Comparison of ENCODE assay signal across 12 cellular contexts in genomic region chr17:28045304-28045703, GRCh38. TPM values are rescaled to one million over a fixed set of nuclear protein-coding genes. Genes with fewer than 3 reads are reported as not detected.
DNase-seq lines count a peak whose midpoint lies in the region; ATAC-seq and TF ChIP-seq lines count a peak whose summit lies in the region.
"Had no signal": no experiment of that assay in that cellular context is flagged by ENCODE, and none has a peak within 500 bp of the region (broad histone marks: within the 10 kb centered on the region; RNA-seq: fewer than 3 reads in every experiment).

No MANE protein-coding gene starts in this region.

- peaks cover 56% of the 10 kb centered on the region for H4K20me1 ChIP-seq in SK-N-SH (ENCODE audit: insufficient read depth)
- no peaks in the 10 kb centered on the region for H4K20me1 ChIP-seq in OCI-LY1 (ENCODE audit: insufficient read depth, low read length)
- peaks cover 15% of the 10 kb centered on the region for H4K20me1 ChIP-seq in hepatocyte (ENCODE audit: insufficient read depth, poor library complexity, severe bottlenecking)

- H3K27ac ChIP-seq in SK-N-SH (ENCODE audit: low read depth in 2 of 2, low read length in 1 of 2) (no peak overlapping the region), OCI-LY1 (ENCODE audit: low read depth, low read length, poor library complexity, severe bottlenecking) (peak overlapping the region; percentile 70), hepatocyte (no peak overlapping the region), vagina (no peak overlapping the region)
- H3K27ac ChIP-seq: thoracic aorta had no signal

- POLR2A ChIA-PET in SK-N-SH (lab: Yijun Ruan, JAX) = no interaction called here

- TF ChIP-seq EP300 in SK-N-SH (IDR thresholded peaks at IDR 0.05; ENCODE audit: borderline replicate concordance in 1 of 2, low read depth in 1 of 2, low read length in 1 of 2) = no peak

- H3K79me2 ChIP-seq in SK-N-SH (ENCODE audit: insufficient read depth) (peaks cover 85% of the 10 kb centered on the region), OCI-LY1 (ENCODE audit: insufficient read depth, low read length) (peaks cover 68% of the 10 kb centered on the region), hepatocyte (peaks cover 84% of the 10 kb centered on the region)

- CTCF ChIA-PET in SK-N-SH (lab: Yijun Ruan, JAX) = no interaction called here

- intact Hi-C loops in vagina (cut with DNase I) = no loop called here

- H3K4me2 ChIP-seq in SK-N-SH (peak overlapping the region; percentile 88), OCI-LY1 (ENCODE audit: low read length) (peak overlapping the region; percentile 70), hepatocyte (peak overlapping the region; percentile 95), skeletal muscle satellite cell (ENCODE audit: low read length) (peak overlapping the region; percentile 82)

- H3K9me3 ChIP-seq in SK-N-SH (no peaks in the 10 kb centered on the region), OCI-LY1 (ENCODE audit: low read length) (no peaks in the 10 kb centered on the region), hepatocyte (ENCODE audit: low read depth) (no peaks in the 10 kb centered on the region), skeletal muscle satellite cell (replicated peaks; ENCODE audit: low read length) (no peaks in the 10 kb centered on the region), vagina (no peaks in the 10 kb centered on the region)
- H3K9me3 ChIP-seq: thoracic aorta had no signal

- TF ChIP-seq RAD21 in SK-N-SH (IDR thresholded peaks at IDR 0.05; ENCODE audit: low read length) = no peak

- peaks cover 3% of the 10 kb centered on the region for H3F3A ChIP-seq in SK-N-SH (replicated peaks; ENCODE audit: insufficient read depth)
- H3F3A ChIP-seq in OCI-LY1 (ENCODE audit: insufficient read depth, low read length) = 0 out of 2 replicates have a peak, but pooled peaks cover 4% of the 10 kb centered on the region

- DNase-seq in SK-N-SH = no peak
- DNase-seq in hepatocyte (ENCODE audit: low spot score) = no peak
- no peak for DNase-seq in vagina (ENCODE audit: extremely low spot score in 2 of 2)
- DNase-seq: amniotic stem cell, NCI-H2227 treated with DMSO at 0.1 percent for 48 hours, T-helper 9 cell had no signal

- H3K9me2 ChIP-seq in SK-N-SH (no peaks in the 10 kb centered on the region), OCI-LY1 (ENCODE audit: low read depth, low read length) (no peaks in the 10 kb centered on the region), hepatocyte (replicated peaks; ENCODE audit: insufficient read depth) (no peaks in the 10 kb centered on the region)

- no peak overlapping the region for H2AFZ ChIP-seq in SK-N-SH (ENCODE audit: low read depth)
- H2AFZ ChIP-seq in OCI-LY1 (ENCODE audit: low read length) = no peak overlapping the region
- no peak overlapping the region for H2AFZ ChIP-seq in hepatocyte

- H3K36me3 ChIP-seq in SK-N-SH (replicated peaks in 1 of 2; ENCODE audit: control insufficient read depth in 1 of 2, insufficient read depth in 2 of 2, low read length in 1 of 2) = peaks cover 5 to 8% of the 10 kb centered on the region in 2 experiments
- peaks cover 13% of the 10 kb centered on the region; the same call in 1 of the 2 replicates for H3K36me3 ChIP-seq in OCI-LY1 (ENCODE audit: insufficient read depth, low read length)
- no peaks in the 10 kb centered on the region for H3K36me3 ChIP-seq in hepatocyte (replicated peaks; ENCODE audit: insufficient read depth, low read depth)
- peaks cover 16% of the 10 kb centered on the region for H3K36me3 ChIP-seq in skeletal muscle satellite cell (ENCODE audit: insufficient read depth, low read length)
- no peaks in the 10 kb centered on the region for H3K36me3 ChIP-seq in vagina
- H3K36me3 ChIP-seq: thoracic aorta had no signal

- H3K27me3 ChIP-seq in SK-N-SH (ENCODE audit: insufficient read depth) = no peaks in the 10 kb centered on the region
- no peaks in the 10 kb centered on the region for H3K27me3 ChIP-seq in OCI-LY1 (ENCODE audit: insufficient read depth, low read length)
- no peaks in the 10 kb centered on the region for H3K27me3 ChIP-seq in hepatocyte
- no peaks in the 10 kb centered on the region for H3K27me3 ChIP-seq in skeletal muscle satellite cell (ENCODE audit: control insufficient read depth, insufficient read depth, low read length)
- H3K27me3 ChIP-seq in vagina = no peaks in the 10 kb centered on the region

- no peak for TF ChIP-seq POLR2A in vagina (IDR thresholded peaks at IDR 0.05)

- no peak for ATAC-seq in SK-N-SH treated with all-trans-retinoic acid at 6 μM for 48 hours
- no peak for ATAC-seq in HG03457 (IDR thresholded peaks at IDR 0.05; ENCODE audit: unreplicated experiment)
- no peak for ATAC-seq in GM21737 (IDR thresholded peaks at IDR 0.05; ENCODE audit: unreplicated experiment)

- no peak for TF ChIP-seq CTCF in SK-N-SH (IDR thresholded peaks at IDR 0.05)
- no peak for TF ChIP-seq CTCF in OCI-LY1 (IDR thresholded peaks at IDR 0.05; ENCODE audit: low read length)
- TF ChIP-seq CTCF in hepatocyte (IDR thresholded peaks at IDR 0.05; ENCODE audit: poor library complexity) = no peak
- no peak for TF ChIP-seq CTCF in vagina (IDR thresholded peaks at IDR 0.05)

- H3K9ac ChIP-seq in SK-N-SH (no peak overlapping the region), OCI-LY1 (ENCODE audit: low read length) (no peak overlapping the region), skeletal muscle satellite cell (ENCODE audit: low read depth, low read length) (no peak overlapping the region)

- 96% methylated on average over 3 of the region's 3 CpGs for WGBS in SK-N-SH (ENCODE audit: low lambda C conversion rate)
- 63% methylated on average over 3 of the region's 3 CpGs for WGBS in hepatocyte (ENCODE audit: low lambda C conversion rate, missing lambda C conversion rate)

- H3K4me1 ChIP-seq in SK-N-SH (ENCODE audit: control insufficient read depth in 1 of 2, insufficient read depth in 2 of 2, low read depth in 1 of 2, low read length in 1 of 2) (peaks cover 6 to 20% of the 10 kb centered on the region in 2 experiments; a peak in 3 of 4 replicates), OCI-LY1 (ENCODE audit: insufficient read depth, low read length, severe bottlenecking) (peaks cover 64% of the 10 kb centered on the region), hepatocyte (ENCODE audit: insufficient read depth) (peaks cover 23% of the 10 kb centered on the region), skeletal muscle satellite cell (ENCODE audit: control insufficient read depth, insufficient read depth, low read length) (peaks cover 37% of the 10 kb centered on the region), vagina (peaks cover 68% of the 10 kb centered on the region)

- H3K4me3 ChIP-seq in SK-N-SH (ENCODE audit: low read depth in 2 of 2, low read length in 1 of 2) (0 out of 4 replicates have a peak overlapping the region, but pooled peaks of 1 of the 2 experiments have one; percentile 67), OCI-LY1 (ENCODE audit: low read depth, low read length, poor library complexity, severe bottlenecking) (peak overlapping the region; percentile 76), hepatocyte (no peak overlapping the region), skeletal muscle satellite cell (ENCODE audit: low read length) (no peak overlapping the region), vagina (no peak overlapping the region)

TF ChIP-seq in SK-N-SH, 30 proteins besides CTCF, POLR2A, EP300 and RAD21:
- TF ChIP-seq JUND (IDR thresholded peaks at IDR 0.05) (no peak), SMC3 (IDR thresholded peaks at IDR 0.05; ENCODE audit: low read depth, low read length) (no peak), GATA2 (CRISPR knock-in tag; IDR thresholded peaks at IDR 0.05) (no peak), RXRA (IDR thresholded peaks at IDR 0.05; ENCODE audit: borderline replicate concordance, low read depth) (no peak)

TF ChIP-seq in SK-N-SH treated with all-trans-retinoic acid at 6 μM for 48 hours, 23 proteins besides CTCF, POLR2A, EP300 and RAD21:
- TF ChIP-seq ZNF8 (CRISPR knock-in tag; IDR thresholded peaks at IDR 0.05) = no peak
- TF ChIP-seq PATZ1 (CRISPR knock-in tag; IDR thresholded peaks at IDR 0.05; ENCODE audit: borderline replicate concordance) = no peak
- TF ChIP-seq ZFP3 (CRISPR knock-in tag; IDR thresholded peaks at IDR 0.05) = no peak
- TF ChIP-seq CREB5 (CRISPR knock-in tag; IDR thresholded peaks at IDR 0.05; ENCODE audit: low read depth) = no peak
- no peak for TF ChIP-seq ARNTL (CRISPR knock-in tag; IDR thresholded peaks at IDR 0.05; ENCODE audit: borderline replicate concordance, low read depth)
- no peak for TF ChIP-seq ESRRG (CRISPR knock-in tag; IDR thresholded peaks at IDR 0.05)
- TF ChIP-seq ISL1 (CRISPR knock-in tag; IDR thresholded peaks at IDR 0.05) = no peak

RNA-seq across cellular contexts. Expression of gene NLK, which starts 2.8 kb away (rescaled TPM):
- polyA plus RNA-seq in SK-N-SH (2012; rRNA removed) (12.3 and 19.2 TPM in 2 replicates), hepatocyte (5.2 and 7.1 TPM in 2 replicates)
- polyA plus RNA-seq in SK-N-SH (2012; cell fraction: cytosol; rRNA removed) = 13.6 and 14.3 TPM in 2 replicates
- 14.8 and 34.8 TPM in 2 replicates for polyA plus RNA-seq in SK-N-SH (2012; cell fraction: nucleus; rRNA removed)
- total RNA-seq in hepatocyte (24.9 and 29.1 TPM in 2 replicates), vagina (13.3 TPM)
- total RNA-seq in skeletal muscle satellite cell (2012; rRNA removed) = 12.4 and 12.5 TPM in 2 replicates
